15 cellular contexts compared by ENCODE assay signal in genomic region chr3:194587438-194587931, GRCh38. TPM values are rescaled to one million over a fixed set of nuclear protein-coding genes. Genes with fewer than 3 reads are reported as not detected.
DNase-seq lines count a peak whose midpoint lies in the region; ATAC-seq, FAIRE-seq and TF ChIP-seq lines count a peak whose summit lies in the region.
"Had no signal": no experiment of that assay in that cellular context is flagged by ENCODE, and none has a peak within 500 bp of the region (broad histone marks: within the 10 kb centered on the region; RNA-seq: fewer than 3 reads in every experiment).

No MANE protein-coding gene starts in this region.

- H3K9me3 Mint-ChIP-seq in stimulated activated effector memory CD8-positive, alpha-beta T cell treated with anti-CD3 and anti-CD28 coated beads, Interleukin-12 subunit alpha, Interleukin-12 subunit beta, amount 100 ng/mL, for 72 hours, result no peaks in the 10 kb centered on the region
- H3K9me3 Mint-ChIP-seq: activated CD4-positive, alpha-beta T cell treated with anti-CD3 and anti-CD28 coated beads, Interleukin-2, amount 10 ng/mL, durations not matched to agents 7 days and 5 days had no signal

- H3K36me3 Mint-ChIP-seq in stimulated activated effector memory CD8-positive, alpha-beta T cell treated with anti-CD3 and anti-CD28 coated beads, Interleukin-12 subunit alpha, Interleukin-12 subunit beta, amount 100 ng/mL, for 72 hours, result peaks cover 12% of the 10 kb centered on the region

- no peaks in the 10 kb centered on the region for H3K9me3 ChIP-seq in gastrocnemius medialis

- DNase-seq in GM03348 (ENCODE audit: low spot score), result peak; percentile 31
- DNase-seq in brain microvascular endothelial cell, result peak; percentile 91
- peak; percentile 56 for DNase-seq in left ventricle myocardium superior
- no peak for DNase-seq in stimulated activated effector memory CD8-positive, alpha-beta T cell treated with anti-CD3 and anti-CD28 coated beads, Interleukin-12 subunit alpha, Interleukin-12 subunit beta, amount 100 ng/mL, for 72 hours (ENCODE audit: low spot score in 2 of 2)
- no peak for DNase-seq in gastrocnemius medialis
- no peak for DNase-seq in GM19240 (ENCODE audit: insufficient read length, low spot score)
- DNase-seq in GM19239 (ENCODE audit: insufficient read length, low spot score), result no peak
- DNase-seq: activated CD4-positive, alpha-beta T cell treated with anti-CD3 and anti-CD28 coated beads, Interleukin-2, amount 10 ng/mL, durations not matched to agents 7 days and 5 days; activated effector memory CD4-positive, alpha-beta T cell treated with Interleukin-2 at 50 U/mL for 16 hours; CD8-positive, alpha-beta memory T cell; midbrain; NCI-H1694 treated with DMSO at 0.1 percent for 48 hours; NK-92 treated with Interleukin-12 subunit alpha and Interleukin-12 subunit beta, amount 100 ng/mL, for 24 hours had no signal

- intact Hi-C loops in left ventricle myocardium superior (cut with micrococcal nuclease) (no loop called here), gastrocnemius medialis (cut with DNase I; ENCODE audit: low total_unique reads) (loop anchor here (10.0 kb wide), 1 partner anchor 857 kb away; the partner anchor contains the start of gene ACAP2)

- peaks cover 21% of the 10 kb centered on the region for H3K36me3 ChIP-seq in brain microvascular endothelial cell (replicated peaks)
- no peaks in the 10 kb centered on the region for H3K36me3 ChIP-seq in gastrocnemius medialis

- H3K4me3 Mint-ChIP-seq in stimulated activated effector memory CD8-positive, alpha-beta T cell treated with anti-CD3 and anti-CD28 coated beads, Interleukin-12 subunit alpha, Interleukin-12 subunit beta, amount 100 ng/mL, for 72 hours, result no peak overlapping the region
- H3K4me3 Mint-ChIP-seq: activated CD4-positive, alpha-beta T cell treated with anti-CD3 and anti-CD28 coated beads, Interleukin-2, amount 10 ng/mL, durations not matched to agents 7 days and 5 days had no signal

- H3K4me3 ChIP-seq in brain microvascular endothelial cell (ENCODE audit: low read depth, low read length), result no peak overlapping the region
- H3K4me3 ChIP-seq in gastrocnemius medialis, result no peak overlapping the region

- in situ Hi-C loops in brain microvascular endothelial cell (cut with HindIII; ENCODE audit: low pct_ligation_motif_present, low sequenced_read_pairs), result loop anchor here (25.0 kb wide), 1 partner anchor 100 kb away; the partner anchor contains the start of gene ATP13A3
- in situ Hi-C loops in gastrocnemius medialis (cut with MboI; ENCODE audit: low sequenced_read_pairs in 4 of 4), result loop anchor here in 3 of 4 donors (5.0 to 25.0 kb wide), 2 partner anchors 105 to 250 kb away; no protein-coding TSS in a partner anchor

- peaks cover 0 to 10% of the 10 kb centered on the region in 2 donors for H3K4me1 ChIP-seq in gastrocnemius medialis

- no peak for TF ChIP-seq CTCF in brain microvascular endothelial cell (IDR thresholded peaks at IDR 0.05; ENCODE audit: low read depth, low read length, missing control alignments)
- TF ChIP-seq CTCF in gastrocnemius medialis (IDR thresholded peaks at IDR 0.05 in 4 of 5, conservative IDR thresholded peaks at IDR 0.05 in 1 of 5), result no peak

- H3K27me3 ChIP-seq in brain microvascular endothelial cell (replicated peaks) (no peaks in the 10 kb centered on the region), gastrocnemius medialis (no peaks in the 10 kb centered on the region)

- ATAC-seq in left ventricle myocardium superior, result no peak
- ATAC-seq in stimulated activated effector memory CD8-positive, alpha-beta T cell treated with anti-CD3 and anti-CD28 coated beads, Interleukin-12 subunit alpha, Interleukin-12 subunit beta, amount 100 ng/mL, for 72 hours, result no peak
- no peak for ATAC-seq in gastrocnemius medialis
- ATAC-seq in GM19324 (IDR thresholded peaks at IDR 0.05; ENCODE audit: low FRiP score, unreplicated experiment), result no peak

- H3K4me1 Mint-ChIP-seq in stimulated activated effector memory CD8-positive, alpha-beta T cell treated with anti-CD3 and anti-CD28 coated beads, Interleukin-12 subunit alpha, Interleukin-12 subunit beta, amount 100 ng/mL, for 72 hours, result peaks cover 39% of the 10 kb centered on the region

- H3K27ac ChIP-seq in brain microvascular endothelial cell, result peak overlapping the region; percentile 96
- H3K27ac ChIP-seq in gastrocnemius medialis, result no peak overlapping the region

- FAIRE-seq in GM19239 (lab: Jason Lieb, UNC), result no peak
- FAIRE-seq: colon had no signal

- TF ChIP-seq POLR2A in gastrocnemius medialis (IDR thresholded peaks at IDR 0.05), result no peak

- peak overlapping the region; percentile 1 for H3K27ac Mint-ChIP-seq in stimulated activated effector memory CD8-positive, alpha-beta T cell treated with anti-CD3 and anti-CD28 coated beads, Interleukin-12 subunit alpha, Interleukin-12 subunit beta, amount 100 ng/mL, for 72 hours
- H3K27ac Mint-ChIP-seq: activated CD4-positive, alpha-beta T cell treated with anti-CD3 and anti-CD28 coated beads, Interleukin-2, amount 10 ng/mL, durations not matched to agents 7 days and 5 days had no signal

RNA-seq across cellular contexts. Expression of gene TMEM44, which starts 45.7 kb away (rescaled TPM):
- total RNA-seq in left ventricle myocardium superior (5.3 TPM), gastrocnemius medialis (1 to 10 TPM; 3.0 to 5.4 (median 3.1) TPM)

Comparison
In these comparisons a context has a peak if more than half of its experiments do, and no peak if none do; other contexts are left out.
1. DNase-seq: peak in GM03348 (single experiment), brain microvascular endothelial cell (single experiment) and left ventricle myocardium superior (single experiment); none in stimulated activated effector memory CD8-positive, alpha-beta T cell treated with anti-CD3 and anti-CD28 coated beads, Interleukin-12 subunit alpha, Interleukin-12 subunit beta, amount 100 ng/mL, for 72 hours (0 of 2), gastrocnemius medialis (0 of 2), GM19240 (single experiment) and GM19239 (single experiment).